ENCODE assay signal across 20 cellular contexts in the genomic region with DNA sequence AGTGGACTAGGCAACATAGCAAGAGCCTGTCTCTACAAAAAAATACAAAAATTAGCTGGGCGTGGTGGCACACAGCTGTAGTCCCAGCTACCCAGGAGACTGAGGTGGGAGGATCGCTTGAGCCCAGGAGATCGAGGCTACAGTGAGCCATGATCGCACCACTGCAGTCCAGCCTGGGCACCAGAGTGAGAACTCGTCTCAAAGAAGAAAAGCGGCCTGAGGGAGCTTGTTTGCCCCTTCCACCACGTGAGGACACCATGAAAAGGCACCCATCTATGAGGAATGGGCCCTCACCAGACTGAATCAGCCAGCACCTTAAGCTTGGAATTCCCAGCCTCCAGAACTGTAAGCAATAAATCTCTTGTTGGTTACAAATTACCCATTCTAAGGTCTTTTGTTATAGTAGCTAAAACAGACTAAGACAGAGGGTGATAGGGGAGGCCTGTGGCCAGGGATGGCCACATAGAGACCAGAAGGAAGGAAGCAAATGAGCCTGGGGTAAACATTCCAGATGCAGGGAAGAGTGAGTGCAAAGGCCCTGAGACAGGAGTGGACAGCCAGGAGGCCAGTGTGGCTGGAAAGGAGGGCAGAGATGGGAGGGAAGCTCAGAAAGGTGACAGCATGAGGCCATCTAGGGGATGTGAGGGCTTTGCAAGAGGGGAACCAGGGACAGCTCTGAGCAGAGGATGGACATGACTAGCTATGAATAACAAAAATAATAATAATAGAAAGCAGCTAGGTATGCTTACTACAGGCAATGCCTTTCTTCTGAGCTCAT.
DNase-seq lines count a peak whose midpoint lies in the region; ATAC-seq, FAIRE-seq and TF ChIP-seq lines count a peak whose summit lies in the region.
"Had no signal": no experiment of that assay in that cellular context is flagged by ENCODE, and none has a peak within 500 bp of the region (broad histone marks: within the 10 kb centered on the region; RNA-seq: fewer than 3 reads in every experiment).

No MANE protein-coding gene starts in this region.

- no peak for FAIRE-seq in H54 (lab: Jason Lieb, UNC)
- FAIRE-seq: G401.6, GM12892, H1 had no signal

- no peaks in the 10 kb centered on the region for H3K27me3 ChIP-seq in lung (ENCODE audit: control insufficient read depth, insufficient read depth)
- no peaks in the 10 kb centered on the region for H3K27me3 ChIP-seq in prostate gland (replicated peaks; ENCODE audit: insufficient read depth)

- no peak for TF ChIP-seq CTCF in HEK293 (tag by site-specific recombination; IDR thresholded peaks at IDR 0.05)
- TF ChIP-seq CTCF in coronary artery (IDR thresholded peaks at IDR 0.05): no peak
- no peak for TF ChIP-seq CTCF in lung (IDR thresholded peaks at IDR 0.05; ENCODE audit: control extremely low read depth, extremely low read depth)
- no peak for TF ChIP-seq CTCF in prostate gland (IDR thresholded peaks at IDR 0.05)

- no peak overlapping the region for H3K4me3 ChIP-seq in HEK293 (ENCODE audit: low read depth, low read length)
- no peak overlapping the region for H3K4me3 ChIP-seq in coronary artery
- H3K4me3 ChIP-seq in lung: no peak overlapping the region
- H3K4me3 ChIP-seq in prostate gland: no peak overlapping the region
- H3K4me3 ChIP-seq: GM23248 had no signal

- H3K4me1 ChIP-seq in HEK293 (ENCODE audit: control insufficient read depth, insufficient read depth, low read length) (no peaks in the 10 kb centered on the region), lung (ENCODE audit: control insufficient read depth in 2 of 2, insufficient read depth in 2 of 2, low read length in 2 of 2) (no peaks in the 10 kb centered on the region), prostate gland (replicated peaks) (no peaks in the 10 kb centered on the region)

- POLR2A ChIA-PET in HEK293 (lab: Yijun Ruan, JAX): no interaction called here

- CTCF ChIA-PET in HEK293 (lab: Yijun Ruan, JAX): interaction anchor here (1.1 kb wide), 1 partner anchor 105 kb away, joined by 5 read pairs; no protein-coding TSS in a partner anchor

- intact Hi-C loops in prostate gland (cut with DNase I): no loop called here

- WGBS in lung, 2 donors: 72 to 76% methylated on average over 7 of the region's 7 CpGs
- 80% methylated on average over 7 of the region's 7 CpGs for WGBS in prostate gland

- DNase-seq in coronary artery (ENCODE audit: low spot score) (peak; percentile 21), lung (ENCODE audit: low spot score) (peak; percentile 22), prostate gland (ENCODE audit: low spot score) (peak; percentile 2), DMS 273 treated with DMSO at 0.1 percent for 48 hours (lab: John Stamatoyannopoulos, UW) (no peak), H54 (ENCODE audit: insufficient read length, low spot score) (no peak)
- DNase-seq: C1 segment of cervical spinal cord; Calu3; CD4-positive, alpha-beta memory T cell; COR-L47; DMS153; DND-41; GM23248; H9; HFFc6 had no signal

- no peaks in the 10 kb centered on the region for H3K9me3 ChIP-seq in HEK293 (ENCODE audit: control insufficient read depth, insufficient read depth, low read depth, low read length)
- peaks cover 0 to 3% of the 10 kb centered on the region in 2 donors for H3K9me3 ChIP-seq in lung (ENCODE audit: control insufficient read depth in 2 of 2, insufficient read depth in 1 of 2, low read length in 1 of 2)
- H3K9me3 ChIP-seq in prostate gland: no peaks in the 10 kb centered on the region

- no peaks in the 10 kb centered on the region for H3K36me3 ChIP-seq in HEK293 (ENCODE audit: control insufficient read depth in 2 of 2, insufficient read depth in 1 of 2, low read length in 2 of 2)
- H3K36me3 ChIP-seq in lung (ENCODE audit: control insufficient read depth in 2 of 2, insufficient read depth in 2 of 2, low read length in 2 of 2): no peaks in the 10 kb centered on the region
- H3K36me3 ChIP-seq in prostate gland: no peaks in the 10 kb centered on the region

- H3K27ac ChIP-seq in HEK293 (ENCODE audit: extremely low read depth, low read depth, low read length): no peak overlapping the region
- H3K27ac ChIP-seq in coronary artery: no peak overlapping the region
- no peak overlapping the region for H3K27ac ChIP-seq in lung (ENCODE audit: low read depth in 1 of 2, low read length in 1 of 2)
- H3K27ac ChIP-seq in prostate gland: no peak overlapping the region
- H3K27ac ChIP-seq: GM23248 had no signal

- ATAC-seq in lung (ENCODE audit: insufficient read depth, low FRiP score) (no peak), GM21390 (IDR thresholded peaks at IDR 0.05; ENCODE audit: unreplicated experiment) (no peak)
- ATAC-seq: HCT116 had no signal

- TF ChIP-seq POLR2A in prostate gland (IDR thresholded peaks at IDR 0.05) (no peak), H54 (IDR thresholded peaks at IDR 0.05; ENCODE audit: low read depth, low read length) (no peak)

TF ChIP-seq in HEK293, 187 proteins besides CTCF, POLR2A, EP300 and RAD21:
- TF ChIP-seq, protein P1, sequence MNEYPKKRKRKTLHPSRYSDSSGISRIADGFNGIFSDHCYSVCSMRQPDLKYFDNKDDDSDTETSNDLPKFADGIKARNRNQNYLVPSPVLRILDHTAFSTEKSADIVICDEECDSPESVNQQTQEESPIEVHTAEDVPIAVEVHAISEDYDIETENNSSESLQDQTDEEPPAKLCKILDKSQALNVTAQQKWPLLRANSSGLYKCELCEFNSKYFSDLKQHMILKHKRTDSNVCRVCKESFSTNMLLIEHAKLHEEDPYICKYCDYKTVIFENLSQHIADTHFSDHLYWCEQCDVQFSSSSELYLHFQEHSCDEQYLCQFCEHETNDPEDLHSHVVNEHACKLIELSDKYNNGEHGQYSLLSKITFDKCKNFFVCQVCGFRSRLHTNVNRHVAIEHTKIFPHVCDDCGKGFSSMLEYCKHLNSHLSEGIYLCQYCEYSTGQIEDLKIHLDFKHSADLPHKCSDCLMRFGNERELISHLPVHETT (tag by site-specific recombination; IDR thresholded peaks at IDR 0.05): no peak
- peak; percentile 65 for TF ChIP-seq ZNF623 (tag by site-specific recombination; IDR thresholded peaks at IDR 0.05)

Comparison
In these comparisons a context has a peak if more than half of its experiments do, and no peak if none do; other contexts are left out.
1. DNase-seq: peak in coronary artery (single experiment), lung (single experiment) and prostate gland (single experiment); none in DMS 273 treated with DMSO at 0.1 percent for 48 hours (single experiment) and H54 (single experiment).